ENCODE assay signal across 27 cellular contexts in the genomic region with DNA sequence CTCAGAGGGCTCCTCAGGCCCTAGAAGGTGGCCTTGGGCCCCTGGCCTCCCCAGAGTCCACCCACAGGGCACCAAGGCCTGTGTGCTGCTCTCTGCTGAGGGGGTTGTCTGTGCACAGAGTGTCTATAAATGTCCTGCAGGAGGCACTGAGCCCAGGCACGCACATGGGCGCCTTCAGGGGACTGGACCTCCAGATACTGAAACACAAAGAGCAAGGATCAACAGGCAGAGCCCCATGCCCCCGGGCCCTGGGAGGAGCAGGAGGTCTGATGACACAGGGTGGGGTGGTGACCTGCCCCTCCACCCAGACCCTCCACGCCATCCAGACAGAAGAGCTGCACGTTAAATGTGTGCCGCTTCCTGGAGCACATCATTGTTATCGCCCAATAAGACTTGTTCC.
"Had no signal": no experiment of that assay in that cellular context is flagged by ENCODE, and none has a peak within 500 bp of the region (broad histone marks: within the 10 kb centered on the region; RNA-seq: fewer than 3 reads in every experiment).

No MANE protein-coding gene starts in this region.

- H3K4me3 ChIP-seq: gastroesophageal sphincter, heart left ventricle, left ventricle myocardium inferior, lower lobe of right lung, sigmoid colon, spleen, testis, tibial artery had no signal

- H3K36me3 ChIP-seq: gastroesophageal sphincter, heart left ventricle, left ventricle myocardium inferior, lower lobe of right lung, neutrophil, sigmoid colon, spleen, tibial artery had no signal

- H3K27ac ChIP-seq: epithelial cell of prostate, gastroesophageal sphincter, heart left ventricle, left ventricle myocardium inferior, lower lobe of right lung, neutrophil, parathyroid adenoma, sigmoid colon, spleen, testis, tibial artery had no signal

- H3K4me1 ChIP-seq: gastroesophageal sphincter, heart left ventricle, left ventricle myocardium inferior, lower lobe of right lung, parathyroid adenoma, sigmoid colon, spleen, testis, tibial artery had no signal

- H3K4me1 Mint-ChIP-seq: natural killer cell; stimulated activated memory B cell treated with anti-CD40 and anti-IgM and Interleukin-4, amounts not matched to agents 10 μg/mL and 1 μg/mL and 100 μg/mL, for 72 hours had no signal

- DNase-seq: central memory CD4-positive, alpha-beta T cell; effector CD8-positive, alpha-beta T cell; endodermal cell; foreskin fibroblast; heart left ventricle; hippocampal formation; kidney glomerular epithelial cell; left colon; left ventricle myocardium inferior; lower lobe of right lung; natural killer cell; sigmoid colon; spleen; stimulated activated CD4-positive, alpha-beta T cell treated with anti-CD3 and anti-CD28 coated beads, Interleukin-4, amount 100 ng/mL, for 4 hours; stimulated activated naive CD8-positive, alpha-beta T cell treated with anti-CD3 and anti-CD28 coated beads, Interleukin-15, Interleukin-2, amounts not matched to agents 100 U/mL and 50 U/mL, for 24 hours; substantia nigra; testis; tibial artery had no signal

- H2AFZ ChIP-seq: parathyroid adenoma had no signal

- H3K9me3 Mint-ChIP-seq: dendritic cell treated with granulocyte-macrophage colony-stimulating factor and Interleukin-4, amounts not matched to agents 40 ng/mL and 50 ng/mL, for 4 days; natural killer cell had no signal

- H3K27ac Mint-ChIP-seq: dendritic cell treated with granulocyte-macrophage colony-stimulating factor and Interleukin-4, amounts not matched to agents 40 ng/mL and 50 ng/mL, for 4 days; endodermal cell; natural killer cell; stimulated activated memory B cell treated with anti-CD40 and anti-IgM and Interleukin-4, amounts not matched to agents 10 μg/mL and 1 μg/mL and 100 μg/mL, for 72 hours had no signal

- ATAC-seq: esophagus mucosa; gastroesophageal sphincter; heart left ventricle; left colon; lower lobe of right lung; natural killer cell; stimulated activated memory B cell treated with anti-CD40 and anti-IgM and Interleukin-4, amounts not matched to agents 10 μg/mL and 1 μg/mL and 100 μg/mL, for 72 hours; stimulated activated naive CD8-positive, alpha-beta T cell treated with anti-CD3 and anti-CD28 coated beads, Interleukin-15, Interleukin-2, amounts not matched to agents 100 U/mL and 50 U/mL, for 24 hours had no signal

- H3K4me3 Mint-ChIP-seq: dendritic cell treated with granulocyte-macrophage colony-stimulating factor and Interleukin-4, amounts not matched to agents 40 ng/mL and 50 ng/mL, for 4 days; endodermal cell; natural killer cell; stimulated activated memory B cell treated with anti-CD40 and anti-IgM and Interleukin-4, amounts not matched to agents 10 μg/mL and 1 μg/mL and 100 μg/mL, for 72 hours had no signal

- H3K9me3 ChIP-seq: lower lobe of right lung, neutrophil, testis, tibial artery had no signal

- H3K27me3 ChIP-seq: testis had no signal

- H3K9ac ChIP-seq: parathyroid adenoma had no signal

- H3K36me3 Mint-ChIP-seq: natural killer cell; stimulated activated memory B cell treated with anti-CD40 and anti-IgM and Interleukin-4, amounts not matched to agents 10 μg/mL and 1 μg/mL and 100 μg/mL, for 72 hours had no signal

- H3K79me2 ChIP-seq: parathyroid adenoma had no signal

- FAIRE-seq: colon, islet of Langerhans had no signal
